ENCODE assay signal across 1 cellular context in the genomic region with DNA sequence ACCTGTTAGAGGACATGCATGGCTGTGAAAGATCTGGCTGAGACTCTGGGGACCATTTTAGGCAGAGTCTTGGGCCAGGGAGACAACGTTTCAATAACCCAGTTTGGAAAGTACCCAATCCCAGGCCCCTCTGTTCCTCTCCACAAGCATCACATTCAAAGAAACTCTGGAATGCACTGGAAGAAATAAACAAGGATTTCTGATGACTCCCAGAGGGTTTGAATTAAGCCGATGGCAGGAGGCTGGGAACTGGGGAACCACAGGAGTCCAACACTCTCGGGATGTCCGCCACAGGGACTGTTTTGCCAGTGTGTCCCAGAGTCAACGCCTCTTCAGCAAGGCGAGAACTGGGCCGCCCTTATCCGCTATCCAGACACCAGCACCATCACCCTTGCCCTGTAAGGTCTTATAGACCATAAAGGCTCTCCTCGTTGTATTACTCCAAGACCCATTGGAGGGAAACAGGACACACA.
TF ChIP-seq lines count a peak whose summit lies in the region.

No MANE protein-coding gene starts in this region.

TF ChIP-seq in K562, 482 proteins besides CTCF, POLR2A, EP300 and RAD21 (continued from another document):
- TF ChIP-seq, protein P1, sequence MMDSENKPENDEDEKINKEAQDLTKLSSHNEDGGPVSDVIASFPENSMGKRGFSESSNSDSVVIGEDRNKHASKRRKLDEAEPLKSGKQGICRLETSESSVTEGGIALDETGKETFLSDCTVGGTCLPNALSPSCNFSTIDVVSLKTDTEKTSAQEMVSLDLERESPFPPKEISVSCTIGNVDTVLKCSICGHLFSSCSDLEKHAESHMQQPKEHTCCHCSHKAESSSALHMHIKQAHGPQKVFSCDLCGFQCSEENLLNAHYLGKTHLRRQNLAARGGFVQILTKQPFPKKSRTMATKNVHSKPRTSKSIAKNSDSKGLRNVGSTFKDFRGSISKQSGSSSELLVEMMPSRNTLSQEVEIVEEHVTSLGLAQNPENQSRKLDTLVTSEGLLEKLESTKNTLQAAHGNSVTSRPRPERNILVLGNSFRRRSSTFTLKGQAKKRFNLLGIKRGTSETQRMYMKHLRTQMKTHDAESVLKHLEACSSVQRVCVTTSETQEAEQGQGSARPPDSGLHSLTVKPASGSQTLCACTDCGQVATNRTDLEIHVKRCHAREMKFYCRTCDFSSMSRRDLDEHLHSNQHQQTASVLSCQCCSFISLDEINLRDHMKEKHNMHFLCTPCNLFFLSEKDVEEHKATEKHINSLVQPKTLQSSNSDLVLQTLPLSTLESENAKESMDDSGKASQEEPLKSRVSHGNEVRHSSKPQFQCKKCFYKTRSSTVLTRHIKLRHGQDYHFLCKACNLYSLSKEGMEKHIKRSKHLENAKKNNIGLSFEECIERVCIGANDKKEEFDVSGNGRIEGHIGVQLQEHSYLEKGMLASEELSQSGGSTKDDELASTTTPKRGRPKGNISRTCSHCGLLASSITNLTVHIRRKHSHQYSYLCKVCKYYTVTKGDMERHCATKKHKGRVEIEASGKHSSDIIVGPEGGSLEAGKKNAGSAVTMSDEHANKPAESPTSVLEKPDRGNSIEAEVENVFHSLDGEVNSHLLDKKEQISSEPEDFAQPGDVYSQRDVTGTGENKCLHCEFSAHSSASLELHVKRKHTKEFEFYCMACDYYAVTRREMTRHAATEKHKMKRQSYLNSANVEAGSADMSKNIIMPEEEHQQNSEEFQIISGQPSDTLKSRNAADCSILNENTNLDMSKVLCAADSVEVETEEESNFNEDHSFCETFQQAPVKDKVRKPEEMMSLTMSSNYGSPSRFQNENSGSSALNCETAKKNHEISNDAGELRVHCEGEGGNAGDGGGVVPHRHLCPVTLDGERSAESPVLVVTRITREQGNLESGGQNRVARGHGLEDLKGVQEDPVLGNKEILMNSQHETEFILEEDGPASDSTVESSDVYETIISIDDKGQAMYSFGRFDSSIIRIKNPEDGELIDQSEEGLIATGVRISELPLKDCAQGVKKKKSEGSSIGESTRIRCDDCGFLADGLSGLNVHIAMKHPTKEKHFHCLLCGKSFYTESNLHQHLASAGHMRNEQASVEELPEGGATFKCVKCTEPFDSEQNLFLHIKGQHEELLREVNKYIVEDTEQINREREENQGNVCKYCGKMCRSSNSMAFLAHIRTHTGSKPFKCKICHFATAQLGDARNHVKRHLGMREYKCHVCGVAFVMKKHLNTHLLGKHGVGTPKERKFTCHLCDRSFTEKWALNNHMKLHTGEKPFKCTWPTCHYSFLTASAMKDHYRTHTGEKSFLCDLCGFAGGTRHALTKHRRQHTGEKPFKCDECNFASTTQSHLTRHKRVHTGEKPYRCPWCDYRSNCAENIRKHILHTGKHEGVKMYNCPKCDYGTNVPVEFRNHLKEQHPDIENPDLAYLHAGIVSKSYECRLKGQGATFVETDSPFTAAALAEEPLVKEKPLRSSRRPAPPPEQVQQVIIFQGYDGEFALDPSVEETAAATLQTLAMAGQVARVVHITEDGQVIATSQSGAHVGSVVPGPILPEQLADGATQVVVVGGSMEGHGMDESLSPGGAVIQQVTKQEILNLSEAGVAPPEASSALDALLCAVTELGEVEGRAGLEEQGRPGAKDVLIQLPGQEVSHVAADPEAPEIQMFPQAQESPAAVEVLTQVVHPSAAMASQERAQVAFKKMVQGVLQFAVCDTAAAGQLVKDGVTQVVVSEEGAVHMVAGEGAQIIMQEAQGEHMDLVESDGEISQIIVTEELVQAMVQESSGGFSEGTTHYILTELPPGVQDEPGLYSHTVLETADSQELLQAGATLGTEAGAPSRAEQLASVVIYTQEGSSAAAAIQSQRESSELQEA (IDR thresholded peaks at IDR 0.05; ENCODE audit: low read depth) = no peak
- no peak for TF ChIP-seq HDAC1 (IDR thresholded peaks at IDR 0.05)
- no peak for TF ChIP-seq ZNF79 (CRISPR knock-in tag; IDR thresholded peaks at IDR 0.05; ENCODE audit: low read depth)
- no peak for TF ChIP-seq ZNF324 (CRISPR knock-in tag; IDR thresholded peaks at IDR 0.05)
- no peak for TF ChIP-seq ZNF134 (CRISPR knock-in tag; conservative IDR thresholded peaks at IDR 0.05)
- TF ChIP-seq ZNF217 (CRISPR knock-in tag; IDR thresholded peaks at IDR 0.05) = no peak
- no peak for TF ChIP-seq ZNF57 (CRISPR knock-in tag; IDR thresholded peaks at IDR 0.05)
- TF ChIP-seq, protein P2, sequence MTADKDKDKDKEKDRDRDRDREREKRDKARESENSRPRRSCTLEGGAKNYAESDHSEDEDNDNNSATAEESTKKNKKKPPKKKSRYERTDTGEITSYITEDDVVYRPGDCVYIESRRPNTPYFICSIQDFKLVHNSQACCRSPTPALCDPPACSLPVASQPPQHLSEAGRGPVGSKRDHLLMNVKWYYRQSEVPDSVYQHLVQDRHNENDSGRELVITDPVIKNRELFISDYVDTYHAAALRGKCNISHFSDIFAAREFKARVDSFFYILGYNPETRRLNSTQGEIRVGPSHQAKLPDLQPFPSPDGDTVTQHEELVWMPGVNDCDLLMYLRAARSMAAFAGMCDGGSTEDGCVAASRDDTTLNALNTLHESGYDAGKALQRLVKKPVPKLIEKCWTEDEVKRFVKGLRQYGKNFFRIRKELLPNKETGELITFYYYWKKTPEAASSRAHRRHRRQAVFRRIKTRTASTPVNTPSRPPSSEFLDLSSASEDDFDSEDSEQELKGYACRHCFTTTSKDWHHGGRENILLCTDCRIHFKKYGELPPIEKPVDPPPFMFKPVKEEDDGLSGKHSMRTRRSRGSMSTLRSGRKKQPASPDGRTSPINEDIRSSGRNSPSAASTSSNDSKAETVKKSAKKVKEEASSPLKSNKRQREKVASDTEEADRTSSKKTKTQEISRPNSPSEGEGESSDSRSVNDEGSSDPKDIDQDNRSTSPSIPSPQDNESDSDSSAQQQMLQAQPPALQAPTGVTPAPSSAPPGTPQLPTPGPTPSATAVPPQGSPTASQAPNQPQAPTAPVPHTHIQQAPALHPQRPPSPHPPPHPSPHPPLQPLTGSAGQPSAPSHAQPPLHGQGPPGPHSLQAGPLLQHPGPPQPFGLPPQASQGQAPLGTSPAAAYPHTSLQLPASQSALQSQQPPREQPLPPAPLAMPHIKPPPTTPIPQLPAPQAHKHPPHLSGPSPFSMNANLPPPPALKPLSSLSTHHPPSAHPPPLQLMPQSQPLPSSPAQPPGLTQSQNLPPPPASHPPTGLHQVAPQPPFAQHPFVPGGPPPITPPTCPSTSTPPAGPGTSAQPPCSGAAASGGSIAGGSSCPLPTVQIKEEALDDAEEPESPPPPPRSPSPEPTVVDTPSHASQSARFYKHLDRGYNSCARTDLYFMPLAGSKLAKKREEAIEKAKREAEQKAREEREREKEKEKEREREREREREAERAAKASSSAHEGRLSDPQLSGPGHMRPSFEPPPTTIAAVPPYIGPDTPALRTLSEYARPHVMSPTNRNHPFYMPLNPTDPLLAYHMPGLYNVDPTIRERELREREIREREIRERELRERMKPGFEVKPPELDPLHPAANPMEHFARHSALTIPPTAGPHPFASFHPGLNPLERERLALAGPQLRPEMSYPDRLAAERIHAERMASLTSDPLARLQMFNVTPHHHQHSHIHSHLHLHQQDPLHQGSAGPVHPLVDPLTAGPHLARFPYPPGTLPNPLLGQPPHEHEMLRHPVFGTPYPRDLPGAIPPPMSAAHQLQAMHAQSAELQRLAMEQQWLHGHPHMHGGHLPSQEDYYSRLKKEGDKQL (CRISPR knock-in tag; IDR thresholded peaks at IDR 0.05; ENCODE audit: borderline replicate concordance) = no peak
- TF ChIP-seq, protein P3, sequence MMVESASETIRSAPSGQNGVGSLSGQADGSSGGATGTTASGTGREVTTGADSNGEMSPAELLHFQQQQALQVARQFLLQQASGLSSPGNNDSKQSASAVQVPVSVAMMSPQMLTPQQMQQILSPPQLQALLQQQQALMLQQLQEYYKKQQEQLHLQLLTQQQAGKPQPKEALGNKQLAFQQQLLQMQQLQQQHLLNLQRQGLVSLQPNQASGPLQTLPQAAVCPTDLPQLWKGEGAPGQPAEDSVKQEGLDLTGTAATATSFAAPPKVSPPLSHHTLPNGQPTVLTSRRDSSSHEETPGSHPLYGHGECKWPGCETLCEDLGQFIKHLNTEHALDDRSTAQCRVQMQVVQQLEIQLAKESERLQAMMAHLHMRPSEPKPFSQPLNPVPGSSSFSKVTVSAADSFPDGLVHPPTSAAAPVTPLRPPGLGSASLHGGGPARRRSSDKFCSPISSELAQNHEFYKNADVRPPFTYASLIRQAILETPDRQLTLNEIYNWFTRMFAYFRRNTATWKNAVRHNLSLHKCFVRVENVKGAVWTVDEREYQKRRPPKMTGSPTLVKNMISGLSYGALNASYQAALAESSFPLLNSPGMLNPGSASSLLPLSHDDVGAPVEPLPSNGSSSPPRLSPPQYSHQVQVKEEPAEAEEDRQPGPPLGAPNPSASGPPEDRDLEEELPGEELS (CRISPR knock-in tag; IDR thresholded peaks at IDR 0.05; ENCODE audit: borderline replicate concordance) = no peak
- TF ChIP-seq XRCC4 (IDR thresholded peaks at IDR 0.05; ENCODE audit: extremely low read depth, insufficient read depth, insufficient read length) = no peak
- no peak for TF ChIP-seq ZFP1 (CRISPR knock-in tag; IDR thresholded peaks at IDR 0.05)
- no peak for TF ChIP-seq COPS2 (conservative IDR thresholded peaks at IDR 0.05)
- TF ChIP-seq, protein P4, sequence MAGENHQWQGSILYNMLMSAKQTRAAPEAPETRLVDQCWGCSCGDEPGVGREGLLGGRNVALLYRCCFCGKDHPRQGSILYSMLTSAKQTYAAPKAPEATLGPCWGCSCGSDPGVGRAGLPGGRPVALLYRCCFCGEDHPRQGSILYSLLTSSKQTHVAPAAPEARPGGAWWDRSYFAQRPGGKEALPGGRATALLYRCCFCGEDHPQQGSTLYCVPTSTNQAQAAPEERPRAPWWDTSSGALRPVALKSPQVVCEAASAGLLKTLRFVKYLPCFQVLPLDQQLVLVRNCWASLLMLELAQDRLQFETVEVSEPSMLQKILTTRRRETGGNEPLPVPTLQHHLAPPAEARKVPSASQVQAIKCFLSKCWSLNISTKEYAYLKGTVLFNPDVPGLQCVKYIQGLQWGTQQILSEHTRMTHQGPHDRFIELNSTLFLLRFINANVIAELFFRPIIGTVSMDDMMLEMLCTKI (IDR thresholded peaks at IDR 0.05; ENCODE audit: partially characterized antibody) = no peak
- no peak for TF ChIP-seq CBFA2T2 (conservative IDR thresholded peaks at IDR 0.05)
- no peak for TF ChIP-seq TARDBP (IDR thresholded peaks at IDR 0.05)
